Comparison of ENCODE assay signal across 24 cellular contexts in the genomic region with DNA sequence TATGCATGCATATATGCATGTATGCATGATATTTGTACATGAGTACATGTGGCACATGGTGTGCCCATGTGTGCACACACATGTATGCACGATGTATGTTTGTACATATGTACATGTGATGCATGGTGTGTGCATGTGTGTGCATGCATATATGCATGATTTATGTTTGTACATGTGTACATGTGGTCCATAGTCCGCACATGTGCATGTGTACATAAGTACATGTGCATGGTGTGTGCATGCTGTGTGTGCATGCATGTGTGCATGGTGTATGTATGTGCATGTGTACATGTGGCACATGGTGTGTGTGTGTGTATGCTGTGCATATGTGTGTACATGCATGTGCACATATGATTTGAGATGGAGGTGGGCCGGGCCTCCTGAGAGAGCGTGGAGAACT.
A peak's percentile ranks its signal among the peaks of the same experiment; 100 is the strongest.
DNase-seq lines count a peak whose midpoint lies in the region; ATAC-seq, FAIRE-seq and TF ChIP-seq lines count a peak whose summit lies in the region.
"Had no signal": no experiment of that assay in that cellular context is flagged by ENCODE, and none has a peak within 500 bp of the region (broad histone marks: within the 10 kb centered on the region; RNA-seq: fewer than 3 reads in every experiment).

No MANE protein-coding gene starts in this region.

- WGBS in HepG2 (ENCODE audit: low lambda C conversion rate), result 19% methylated on average over 2 of the region's 4 CpGs
- WGBS in right lobe of liver (ENCODE audit: insufficient coverage, low coverage, low lambda C conversion rate, missing lambda C conversion rate), result 96% methylated on average over 4 of the region's 4 CpGs

- H2AFZ ChIP-seq in HepG2 (ENCODE audit: low read length), result no peak overlapping the region
- no peak overlapping the region for H2AFZ ChIP-seq in endothelial cell of umbilical vein (ENCODE audit: low read depth, low read length)
- H2AFZ ChIP-seq: GM23338 had no signal

- no peaks in the 10 kb centered on the region for H3K9me3 ChIP-seq in HepG2 (ENCODE audit: low read length)
- H3K9me3 ChIP-seq in right lobe of liver, result no peaks in the 10 kb centered on the region
- H3K9me3 ChIP-seq in endothelial cell of umbilical vein (replicated peaks; ENCODE audit: control insufficient read depth, insufficient read depth, low read length), result no peaks in the 10 kb centered on the region
- H3K9me3 ChIP-seq: BE2C; BLaER1 treated with 17β-estradiol and CSF1 and Interleukin-3, amounts not matched to agents 10 nM and 100 nM; HAP-1 had no signal

- DNase-seq in HepG2 (ENCODE audit: low spot score), result no peak
- DNase-seq in right lobe of liver, result no peak
- DNase-seq in bronchial epithelial cell (ENCODE audit: low read depth), result no peak
- no peak for DNase-seq in endothelial cell of umbilical vein (ENCODE audit: low read depth, low spot score)
- DNase-seq in urothelium cell line (ENCODE audit: low spot score), result no peak
- no peak for DNase-seq in AG08396 (ENCODE audit: low spot score)
- no peak for DNase-seq in activated CD8-positive, alpha-beta T cell treated with anti-CD3 and anti-CD28 coated beads, Interleukin-2, amount 10 ng/mL, durations not matched to agents 7 days and 5 days
- no peak for DNase-seq in NCI-H1694 (lab: John Stamatoyannopoulos, UW)
- DNase-seq: AML-193; BE2C; Calu3; CD4-positive, alpha-beta memory T cell; COR-L47; DMS53; DMS79 treated with DMSO at 0.1 percent for 48 hours; GF-D8; HFFc6 had no signal

- no peak overlapping the region for H3K27ac Mint-ChIP-seq in activated CD8-positive, alpha-beta T cell treated with anti-CD3 and anti-CD28 coated beads, Interleukin-2, amount 10 ng/mL, durations not matched to agents 7 days and 5 days
- H3K27ac Mint-ChIP-seq: GM23338, HFFc6 had no signal

- H3K9me3 Mint-ChIP-seq in activated CD8-positive, alpha-beta T cell treated with anti-CD3 and anti-CD28 coated beads, Interleukin-2, amount 10 ng/mL, durations not matched to agents 7 days and 5 days (ENCODE audit: insufficient read depth), result no peaks in the 10 kb centered on the region
- H3K9me3 Mint-ChIP-seq: HFFc6 had no signal

- H3K4me3 Mint-ChIP-seq in activated CD8-positive, alpha-beta T cell treated with anti-CD3 and anti-CD28 coated beads, Interleukin-2, amount 10 ng/mL, durations not matched to agents 7 days and 5 days, result no peak overlapping the region
- H3K4me3 Mint-ChIP-seq: CD4-positive, alpha-beta memory T cell; GM23338; HFFc6 had no signal

- no peaks in the 10 kb centered on the region for H3K27me3 Mint-ChIP-seq in activated CD8-positive, alpha-beta T cell treated with anti-CD3 and anti-CD28 coated beads, Interleukin-2, amount 10 ng/mL, durations not matched to agents 7 days and 5 days (ENCODE audit: low read depth)

- H3K4me2 ChIP-seq in HepG2 (ENCODE audit: low read depth, low read length), result no peak overlapping the region
- H3K4me2 ChIP-seq in endothelial cell of umbilical vein (ENCODE audit: insufficient read depth, low read length), result no peak overlapping the region
- H3K4me2 ChIP-seq: BLaER1 treated with 17β-estradiol and CSF1 and Interleukin-3, amounts not matched to agents 10 nM and 100 nM; GM23338 had no signal

- intact Hi-C loops in HepG2 (cut with micrococcal nuclease; ENCODE audit: unreplicated experiment), result no loop called here
- intact Hi-C loops in right lobe of liver (cut with DNase I), result no loop called here
- intact Hi-C loops in endothelial cell of umbilical vein (cut with micrococcal nuclease), result no loop called here

- H3K4me1 Mint-ChIP-seq in activated CD8-positive, alpha-beta T cell treated with anti-CD3 and anti-CD28 coated beads, Interleukin-2, amount 10 ng/mL, durations not matched to agents 7 days and 5 days (ENCODE audit: low read depth), result no peaks in the 10 kb centered on the region
- H3K4me1 Mint-ChIP-seq: CD4-positive, alpha-beta memory T cell; GM23338 had no signal

- TF ChIP-seq POLR2A in HepG2 (IDR thresholded peaks at IDR 0.05; ENCODE audit: insufficient read depth in 1 of 2, low read depth in 2 of 2, low read length in 2 of 2), result no peak
- no peak for TF ChIP-seq POLR2A in right lobe of liver (IDR thresholded peaks at IDR 0.05)
- no peak for TF ChIP-seq POLR2A in endothelial cell of umbilical vein (IDR thresholded peaks at IDR 0.05; ENCODE audit: low read depth, low read length)

- H3K9ac ChIP-seq in HepG2 (ENCODE audit: insufficient read depth, low read depth, low read length) (no peak overlapping the region), endothelial cell of umbilical vein (replicated peaks; ENCODE audit: extremely low read depth, insufficient read depth, low read length) (no peak overlapping the region)
- H3K9ac ChIP-seq: BLaER1 treated with 17β-estradiol and CSF1 and Interleukin-3, amounts not matched to agents 10 nM and 100 nM had no signal

- CTCF ChIA-PET in HepG2 (lab: Yijun Ruan, JAX; ENCODE audit: low intra/inter-chr PET ratio, low total read pairs) (no interaction called here), endothelial cell of umbilical vein (lab: Charles Lee) (no interaction called here)
- CTCF ChIA-PET in activated CD8-positive, alpha-beta T cell treated with anti-CD3 and anti-CD28 coated beads, Interleukin-2, amount 10 ng/mL, durations not matched to agents 7 days and 5 days (lab: Charles Lee), result no interaction called here

- H4K20me1 ChIP-seq in HepG2 (ENCODE audit: insufficient read depth, low read length) (no peaks in the 10 kb centered on the region), endothelial cell of umbilical vein (replicated peaks; ENCODE audit: control insufficient read depth, extremely low read depth, insufficient read depth, low read length) (no peaks in the 10 kb centered on the region)
- H4K20me1 ChIP-seq: BLaER1 treated with 17β-estradiol and CSF1 and Interleukin-3, amounts not matched to agents 10 nM and 100 nM had no signal

- no peaks in the 10 kb centered on the region for H3K36me3 Mint-ChIP-seq in activated CD8-positive, alpha-beta T cell treated with anti-CD3 and anti-CD28 coated beads, Interleukin-2, amount 10 ng/mL, durations not matched to agents 7 days and 5 days (ENCODE audit: low read depth)
- H3K36me3 Mint-ChIP-seq: CD4-positive, alpha-beta memory T cell had no signal

- no peak for ATAC-seq in HepG2
- ATAC-seq in right lobe of liver, result no peak
- ATAC-seq in activated CD8-positive, alpha-beta T cell treated with anti-CD3 and anti-CD28 coated beads, Interleukin-2, amount 10 ng/mL, durations not matched to agents 7 days and 5 days, result no peak
- ATAC-seq: GM23338 had no signal

- no peak for FAIRE-seq in HepG2 (lab: Jason Lieb, UNC)
- FAIRE-seq in bronchial epithelial cell (lab: Jason Lieb, UNC), result peak; percentile 58
- FAIRE-seq in endothelial cell of umbilical vein (lab: Jason Lieb, UNC), result no peak
- peak; percentile 98 for FAIRE-seq in urothelium cell line (lab: Jason Lieb, UNC)
- FAIRE-seq: A204.1, GM19239, H54 had no signal

- H3K79me2 ChIP-seq in HepG2 (ENCODE audit: insufficient read depth, low read length) (no peaks in the 10 kb centered on the region), endothelial cell of umbilical vein (ENCODE audit: control insufficient read depth, insufficient read depth, low read length) (no peaks in the 10 kb centered on the region)

- no peak for TF ChIP-seq RAD21 in HepG2 (CRISPR knock-in tag; IDR thresholded peaks at IDR 0.05)

- no peaks in the 10 kb centered on the region for H3K4me1 ChIP-seq in HepG2 (ENCODE audit: insufficient read depth, low read length)
- H3K4me1 ChIP-seq in right lobe of liver, result no peaks in the 10 kb centered on the region
- no peaks in the 10 kb centered on the region for H3K4me1 ChIP-seq in endothelial cell of umbilical vein (ENCODE audit: control insufficient read depth, extremely low read depth, insufficient read depth, low read length)
- H3K4me1 ChIP-seq: HAP-1 had no signal

- H3K36me3 ChIP-seq in HepG2 (replicated peaks in 1 of 2; ENCODE audit: control insufficient read depth in 1 of 2, insufficient read depth in 2 of 2, low read length in 2 of 2) (no peaks in the 10 kb centered on the region), right lobe of liver (no peaks in the 10 kb centered on the region), bronchial epithelial cell (ENCODE audit: control insufficient read depth, insufficient read depth, low read length) (no peaks in the 10 kb centered on the region), endothelial cell of umbilical vein (ENCODE audit: control insufficient read depth in 2 of 2, extremely low read depth in 1 of 2, insufficient read depth in 2 of 2, low read length in 2 of 2) (no peaks in the 10 kb centered on the region)
- H3K36me3 ChIP-seq: BE2C; BLaER1 treated with 17β-estradiol and CSF1 and Interleukin-3, amounts not matched to agents 10 nM and 100 nM; HAP-1 had no signal

- TF ChIP-seq EP300 in HepG2 (IDR thresholded peaks at IDR 0.05; ENCODE audit: low read depth in 2 of 2, low read length in 2 of 2) (no peak), HepG2 (CRISPR knock-in tag; IDR thresholded peaks at IDR 0.05; ENCODE audit: borderline replicate concordance) (no peak)

- in situ Hi-C loops in HepG2 (cut with HindIII; ENCODE audit: extremely low pct_ligation_motif_present, low pct_unique_long_range_greater_than_20kb), result no loop called here

- no peak for TF ChIP-seq CTCF in HepG2 (CRISPR knock-in tag; IDR thresholded peaks at IDR 0.05)
- TF ChIP-seq CTCF in right lobe of liver (IDR thresholded peaks at IDR 0.05), result no peak
- no peak for TF ChIP-seq CTCF in bronchial epithelial cell (IDR thresholded peaks at IDR 0.05; ENCODE audit: insufficient read depth, low read length, severe bottlenecking)
- TF ChIP-seq CTCF in endothelial cell of umbilical vein (IDR thresholded peaks at IDR 0.05; ENCODE audit: extremely low read depth in 1 of 2, insufficient read depth in 1 of 2, low read depth in 1 of 2, low read length in 2 of 2), result no peak

- POLR2A ChIA-PET in HepG2 (lab: Yijun Ruan, JAX), result no interaction called here
- POLR2A ChIA-PET in endothelial cell of umbilical vein (lab: Charles Lee), result no interaction called here
- POLR2A ChIA-PET in activated CD8-positive, alpha-beta T cell treated with anti-CD3 and anti-CD28 coated beads, Interleukin-2, amount 10 ng/mL, durations not matched to agents 7 days and 5 days (lab: Charles Lee), result no interaction called here

- dilution Hi-C loops in endothelial cell of umbilical vein (cut with MboI; ENCODE audit: extremely low pct_ligation_motif_present, low sequenced_read_pairs), result no loop called here

- H3K4me3 ChIP-seq in HepG2 (replicated peaks in 1 of 3; ENCODE audit: insufficient read depth in 1 of 3, low read depth in 2 of 3, low read length in 3 of 3), result no peak overlapping the region
- H3K4me3 ChIP-seq in right lobe of liver, result no peak overlapping the region
- no peak overlapping the region for H3K4me3 ChIP-seq in bronchial epithelial cell (ENCODE audit: low read depth, low read length)
- H3K4me3 ChIP-seq in endothelial cell of umbilical vein (replicated peaks in 1 of 3; ENCODE audit: insufficient read depth in 1 of 3, low read depth in 1 of 3, low read length in 3 of 3), result no peak overlapping the region
- H3K4me3 ChIP-seq: BLaER1 treated with 17β-estradiol and CSF1 and Interleukin-3, amounts not matched to agents 10 nM and 100 nM; GM23338; HAP-1 had no signal

- H3K27me3 ChIP-seq in HepG2 (ENCODE audit: control insufficient read depth in 1 of 2, insufficient read depth in 2 of 2, low read length in 2 of 2) (no peaks in the 10 kb centered on the region), right lobe of liver (no peaks in the 10 kb centered on the region), bronchial epithelial cell (ENCODE audit: control insufficient read depth, insufficient read depth, low read length) (no peaks in the 10 kb centered on the region), endothelial cell of umbilical vein (ENCODE audit: control insufficient read depth in 2 of 2, insufficient read depth in 2 of 2, low read length in 2 of 2) (no peaks in the 10 kb centered on the region)
- H3K27me3 ChIP-seq: BE2C; BLaER1 treated with 17β-estradiol and CSF1 and Interleukin-3, amounts not matched to agents 10 nM and 100 nM had no signal

- no peaks in the 10 kb centered on the region for H3K9me1 ChIP-seq in endothelial cell of umbilical vein (replicated peaks; ENCODE audit: control insufficient read depth, extremely low read depth, insufficient read depth, low read length)

- BruUV-seq in HepG2 (replicated peaks; lab: Mats Ljungman, UMichigan), result no TSS peak
- BruUV-seq in endothelial cell of umbilical vein (replicated peaks; lab: Mats Ljungman, UMichigan), result no TSS peak

- H3K27ac ChIP-seq in HepG2 (ENCODE audit: extremely low read length, insufficient read depth, low read length) (no peak overlapping the region), right lobe of liver (no peak overlapping the region), endothelial cell of umbilical vein (ENCODE audit: insufficient read depth, low read depth, low read length) (no peak overlapping the region)
- H3K27ac ChIP-seq: 22Rv1; BLaER1 treated with 17β-estradiol and CSF1 and Interleukin-3, amounts not matched to agents 10 nM and 100 nM had no signal
